In genomic region chr20:9136114-9136513, GRCh38 we compare ENCODE assay signal across 22 cellular contexts.
"Had no signal": no experiment of that assay in that cellular context is flagged by ENCODE, and none has a peak within 500 bp of the region (broad histone marks: within the 10 kb centered on the region; RNA-seq: fewer than 3 reads in every experiment).

No MANE protein-coding gene starts in this region.

- H3K9me3 ChIP-seq: colonic mucosa had no signal

- H3K27me3 Mint-ChIP-seq: activated naive CD8-positive, alpha-beta T cell treated with anti-CD3 and anti-CD28 coated beads, Interleukin-2, amount 10 ng/mL, durations not matched to agents 7 days and 5 days; effector memory CD8-positive, alpha-beta T cell; memory B cell; type B pancreatic cell had no signal

- H3K36me3 Mint-ChIP-seq: activated naive CD8-positive, alpha-beta T cell treated with anti-CD3 and anti-CD28 coated beads, Interleukin-2, amount 10 ng/mL, durations not matched to agents 7 days and 5 days; memory B cell had no signal

- H3K27me3 ChIP-seq: breast epithelium, colonic mucosa, hepatocyte, spleen had no signal

- H3K36me3 ChIP-seq: breast epithelium, colonic mucosa, spleen, thoracic aorta had no signal

- H3K4me3 ChIP-seq: breast epithelium, colonic mucosa, dorsolateral prefrontal cortex, hepatocyte, spleen, thoracic aorta had no signal

- ATAC-seq: activated T-cell treated with anti-CD3 and anti-CD28 coated beads, Interleukin-2, amount 50 U/mL, for 72 hours; effector memory CD8-positive, alpha-beta T cell; SK-N-SH treated with all-trans-retinoic acid at 6 μM for 48 hours had no signal

- H3K4me2 ChIP-seq: hepatocyte had no signal

- H3K79me2 ChIP-seq: hepatocyte had no signal

- DNase-seq: activated CD4-positive, alpha-beta T cell treated with anti-CD3 and anti-CD28 coated beads for 4 hours; activated CD4-positive, alpha-beta T cell treated with anti-CD3 and anti-CD28 coated beads, Interleukin-2, amount 50 U/mL, for 48 hours; activated CD4-positive, CD25-positive, alpha-beta regulatory T cell; activated effector memory CD4-positive, alpha-beta T cell treated with Interleukin-2 at 50 U/mL for 16 hours; activated naive CD4-positive, alpha-beta T cell treated with anti-CD3 and anti-CD28 coated beads for 36 hours; activated naive CD8-positive, alpha-beta T cell treated with anti-CD3 and anti-CD28 coated beads, Interleukin-2, amount 10 ng/mL, durations not matched to agents 7 days and 5 days; activated T-cell treated with anti-CD3 and anti-CD28 coated beads, Interleukin-2, amount 50 U/mL, for 72 hours; amniotic stem cell; colonic mucosa; dorsolateral prefrontal cortex; effector memory CD8-positive, alpha-beta T cell; retina; spleen; stimulated activated CD4-positive, alpha-beta T cell treated with anti-CD3 and anti-CD28 coated beads, Interleukin-4, amount 100 ng/mL, for 1 hour; stimulated activated naive CD4-positive, alpha-beta T cell had no signal

- H2AFZ ChIP-seq: hepatocyte had no signal

- H3K27ac ChIP-seq: breast epithelium, colonic mucosa, dorsolateral prefrontal cortex, epithelial cell of prostate, hepatocyte, spleen, thoracic aorta had no signal

- H3K4me3 Mint-ChIP-seq: activated naive CD4-positive, alpha-beta T cell treated with anti-CD3 and anti-CD28 coated beads for 36 hours; activated naive CD8-positive, alpha-beta T cell treated with anti-CD3 and anti-CD28 coated beads, Interleukin-2, amount 10 ng/mL, durations not matched to agents 7 days and 5 days; activated T-cell treated with anti-CD3 and anti-CD28 coated beads, Interleukin-2, amount 50 U/mL, for 72 hours; effector memory CD8-positive, alpha-beta T cell; memory B cell; type B pancreatic cell had no signal

- H3K4me1 ChIP-seq: breast epithelium, colonic mucosa, spleen had no signal

- H3K9me3 Mint-ChIP-seq: type B pancreatic cell had no signal

- H3K4me1 Mint-ChIP-seq: activated naive CD8-positive, alpha-beta T cell treated with anti-CD3 and anti-CD28 coated beads, Interleukin-2, amount 10 ng/mL, durations not matched to agents 7 days and 5 days; memory B cell had no signal

- H3K27ac Mint-ChIP-seq: activated naive CD4-positive, alpha-beta T cell treated with anti-CD3 and anti-CD28 coated beads for 36 hours; activated naive CD8-positive, alpha-beta T cell treated with anti-CD3 and anti-CD28 coated beads, Interleukin-2, amount 10 ng/mL, durations not matched to agents 7 days and 5 days; activated T-cell treated with anti-CD3 and anti-CD28 coated beads, Interleukin-2, amount 50 U/mL, for 72 hours; effector memory CD8-positive, alpha-beta T cell; memory B cell; type B pancreatic cell had no signal
